In the genomic region with DNA sequence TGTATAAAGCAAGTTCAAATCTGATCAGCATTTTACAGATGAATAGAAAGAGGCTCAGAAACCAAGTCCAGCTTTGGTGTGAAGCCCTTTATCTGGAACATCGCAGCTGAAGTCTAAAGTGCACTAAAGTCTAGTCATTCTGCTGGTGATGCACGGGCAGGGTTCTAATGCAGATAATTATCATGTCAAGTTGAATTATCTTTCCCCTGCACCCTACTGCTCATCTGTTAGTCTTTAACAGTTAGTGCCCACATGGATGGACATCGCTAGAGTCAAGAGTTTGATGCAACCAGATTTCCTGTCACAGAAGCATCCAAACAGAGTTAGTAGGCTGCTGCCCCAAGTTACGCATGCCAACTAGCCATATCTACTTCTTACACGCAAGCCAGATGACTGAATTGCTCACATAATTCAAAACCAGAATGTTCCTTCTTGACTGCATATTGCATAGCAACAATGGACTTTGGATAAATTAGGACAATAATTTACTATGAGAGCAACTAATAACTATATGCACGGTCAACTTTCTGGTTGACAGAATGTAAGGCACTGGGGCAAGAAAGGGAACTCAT, we compare ENCODE assay signal across 9 cellular contexts. TPM values are rescaled to one million over a fixed set of nuclear protein-coding genes. Genes with fewer than 3 reads are reported as not detected.
DNase-seq lines count a peak whose midpoint lies in the region; ATAC-seq, FAIRE-seq and TF ChIP-seq lines count a peak whose summit lies in the region.
"Had no signal": no experiment of that assay in that cellular context is flagged by ENCODE, and none has a peak within 500 bp of the region (broad histone marks: within the 10 kb centered on the region; RNA-seq: fewer than 3 reads in every experiment).

No MANE protein-coding gene starts in this region.

- TF ChIP-seq EP300 in HepG2 (IDR thresholded peaks at IDR 0.05; ENCODE audit: low read depth in 2 of 2, low read length in 2 of 2) (no peak), HepG2 (CRISPR knock-in tag; IDR thresholded peaks at IDR 0.05; ENCODE audit: borderline replicate concordance) (no peak)

- intact Hi-C loops in HepG2 (cut with micrococcal nuclease; ENCODE audit: unreplicated experiment) = loop anchor here (5.0 kb wide), 1 partner anchor 107 kb away; the partner anchor contains the start of gene POLR1E
- intact Hi-C loops in right lobe of liver (cut with DNase I) = no loop called here
- intact Hi-C loops in activated B cell treated with CpG ODN at 0.5 μM for 24 hours (cut with micrococcal nuclease) = loop anchor here (1.0 to 10.0 kb wide), 5 partner anchors 107 to 1189 kb away; partner anchors contain the start of genes EXOSC3, RNF38 and SLC25A51
- intact Hi-C loops in heart left ventricle (cut with DNase I) = loop anchor here in 7 of 10 donors (5.0 to 10.0 kb wide), 7 partner anchors 58 to 208 kb away; partner anchors contain the start of genes TRMT10B (in 2 of the 7), ZBTB5 (in 2 of the 7), DCAF10 (in 1 of the 7) and FRMPD1 (in 1 of the 7)

- peak overlapping the region; percentile 79 for H3K4me2 ChIP-seq in HepG2 (ENCODE audit: low read depth, low read length)

- H3K4me3 ChIP-seq in HepG2 (replicated peaks in 1 of 3; ENCODE audit: insufficient read depth in 1 of 3, low read depth in 2 of 3, low read length in 3 of 3) (peak overlapping the region in 2 of 3 experiments; percentile 35 to 57; a peak in 2 of 6 replicates), right lobe of liver (no peak overlapping the region), heart left ventricle (peak overlapping the region in 2 of 12 donors; percentile 18 to 20)

- 33% methylated on average over 5 of the region's 6 CpGs for WGBS in HepG2 (ENCODE audit: low lambda C conversion rate)
- WGBS in right lobe of liver (ENCODE audit: insufficient coverage, low coverage, low lambda C conversion rate, missing lambda C conversion rate) = 74% methylated on average over 6 of the region's 6 CpGs
- WGBS in heart left ventricle, 4 donors = 90 to 95% (median 91%) methylated on average over 6 of the region's 6 CpGs

- H3K79me2 ChIP-seq in HepG2 (ENCODE audit: insufficient read depth, low read length) = peaks cover 35% of the 10 kb centered on the region

- H3K27me3 ChIP-seq in HepG2 (ENCODE audit: control insufficient read depth in 1 of 2, insufficient read depth in 2 of 2, low read length in 2 of 2) = no peaks in the 10 kb centered on the region; a peak in 1 of 5 replicates
- H3K27me3 ChIP-seq in right lobe of liver = no peaks in the 10 kb centered on the region
- H3K27me3 ChIP-seq in heart left ventricle = peaks cover 0 to 6% (median 0%) of the 10 kb centered on the region in 9 donors
- H3K27me3 ChIP-seq: SJSA1 had no signal

- CTCF ChIA-PET in HepG2 (lab: Yijun Ruan, JAX; ENCODE audit: low intra/inter-chr PET ratio, low total read pairs) = interaction anchor here (0.7 kb wide), 1 partner anchor 112 kb away, joined by 3 read pairs; no protein-coding TSS in a partner anchor
- CTCF ChIA-PET in activated B cell treated with CpG ODN at 0.5 μM for 24 hours (lab: Charles Lee) = interaction anchor here (0.6 to 1.4 kb wide), 3 partner anchors 9 to 1175 kb away, joined by 3 read pairs; no protein-coding TSS in a partner anchor

- peaks cover 15% of the 10 kb centered on the region for H3K36me3 Mint-ChIP-seq in activated B cell treated with CpG ODN at 0.5 μM for 24 hours (ENCODE audit: low read depth)

- no peak for ATAC-seq in HepG2
- no peak for ATAC-seq in right lobe of liver
- no peak for ATAC-seq in activated B cell treated with CpG ODN at 0.5 μM for 24 hours (ENCODE audit: low read depth)
- ATAC-seq in heart left ventricle = no peak
- no peak for ATAC-seq in GM21737 (IDR thresholded peaks at IDR 0.05; ENCODE audit: unreplicated experiment)

- no peak for TF ChIP-seq RAD21 in HepG2 (CRISPR knock-in tag; IDR thresholded peaks at IDR 0.05)

- peak overlapping the region; percentile 33 for H2AFZ ChIP-seq in HepG2 (ENCODE audit: low read length)

- peaks cover 47% of the 10 kb centered on the region for H3K4me1 Mint-ChIP-seq in activated B cell treated with CpG ODN at 0.5 μM for 24 hours

- TF ChIP-seq POLR2A in HepG2 (IDR thresholded peaks at IDR 0.05; ENCODE audit: insufficient read depth in 1 of 2, low read depth in 2 of 2, low read length in 2 of 2) = no peak
- no peak for TF ChIP-seq POLR2A in right lobe of liver (IDR thresholded peaks at IDR 0.05)
- TF ChIP-seq POLR2A in heart left ventricle (IDR thresholded peaks at IDR 0.05) = no peak

- no peak for FAIRE-seq in HepG2 (lab: Jason Lieb, UNC)

- H3K36me3 ChIP-seq in HepG2 (replicated peaks in 1 of 2; ENCODE audit: control insufficient read depth in 1 of 2, insufficient read depth in 2 of 2, low read length in 2 of 2) = peaks cover 0 to 9% of the 10 kb centered on the region in 2 experiments; a peak in 1 of 5 replicates
- H3K36me3 ChIP-seq in right lobe of liver = no peaks in the 10 kb centered on the region
- peaks cover 0 to 8% (median under 1%) of the 10 kb centered on the region in 9 donors for H3K36me3 ChIP-seq in heart left ventricle
- H3K36me3 ChIP-seq: SJSA1 had no signal

- BruUV-seq in HepG2 (replicated peaks; lab: Mats Ljungman, UMichigan) = no TSS peak

- H4K20me1 ChIP-seq in HepG2 (ENCODE audit: insufficient read depth, low read length) = peaks cover 20% of the 10 kb centered on the region

- no peak for TF ChIP-seq CTCF in HepG2 (CRISPR knock-in tag; IDR thresholded peaks at IDR 0.05)
- TF ChIP-seq CTCF in right lobe of liver (IDR thresholded peaks at IDR 0.05) = no peak
- no peak for TF ChIP-seq CTCF in activated B cell treated with CpG ODN at 0.5 μM for 24 hours (IDR thresholded peaks at IDR 0.05)
- TF ChIP-seq CTCF in heart left ventricle (IDR thresholded peaks at IDR 0.05) = no peak

- in situ Hi-C loops in HepG2 (cut with HindIII; ENCODE audit: extremely low pct_ligation_motif_present, low pct_unique_long_range_greater_than_20kb) = loop anchor here (5.0 kb wide), 1 partner anchor 112 kb away; no protein-coding TSS in a partner anchor

- H3K9ac ChIP-seq in HepG2 (ENCODE audit: insufficient read depth, low read depth, low read length) = no peak overlapping the region

- no peak overlapping the region for H3K27ac Mint-ChIP-seq in activated B cell treated with CpG ODN at 0.5 μM for 24 hours

- H3K4me1 ChIP-seq in HepG2 (ENCODE audit: insufficient read depth, low read length) (peaks cover 56% of the 10 kb centered on the region), right lobe of liver (peaks cover 0 to 21% (median 0%) of the 10 kb centered on the region in 4 donors), heart left ventricle (peaks cover 0 to 35% (median 16%) of the 10 kb centered on the region in 12 donors)
- H3K4me1 ChIP-seq: SJSA1 had no signal

- POLR2A ChIA-PET in HepG2 (lab: Yijun Ruan, JAX) = interaction anchor here (2.6 kb wide), 1 partner anchor 109 kb away, joined by 14 read pairs; the partner anchor contains the start of gene POLR1E
- POLR2A ChIA-PET in activated B cell treated with CpG ODN at 0.5 μM for 24 hours (lab: Charles Lee) = interaction anchor here (0.6 to 0.7 kb wide), 2 partner anchors 57 to 343 kb away, joined by 3 to 4 read pairs; no protein-coding TSS in a partner anchor

- H3K9me3 Mint-ChIP-seq in activated B cell treated with CpG ODN at 0.5 μM for 24 hours = no peaks in the 10 kb centered on the region

- no peak overlapping the region for H3K27ac ChIP-seq in HepG2 (ENCODE audit: extremely low read length, insufficient read depth, low read length)
- no peak overlapping the region for H3K27ac ChIP-seq in right lobe of liver
- H3K27ac ChIP-seq in heart left ventricle = no peak overlapping the region
- H3K27ac ChIP-seq: SJSA1 had no signal

- peak overlapping the region; percentile 55 for H3K4me3 Mint-ChIP-seq in activated B cell treated with CpG ODN at 0.5 μM for 24 hours

- H3K9me3 ChIP-seq in HepG2 (ENCODE audit: low read length) = no peaks in the 10 kb centered on the region
- H3K9me3 ChIP-seq in right lobe of liver = no peaks in the 10 kb centered on the region
- H3K9me3 ChIP-seq in heart left ventricle = no peaks in the 10 kb centered on the region
- H3K9me3 ChIP-seq: SJSA1 had no signal

- DNase-seq in HepG2 (ENCODE audit: low spot score) (no peak), right lobe of liver (no peak), activated B cell treated with CpG ODN at 0.5 μM for 24 hours (no peak), kidney tubule cell (ENCODE audit: low spot score) (peak; percentile 4), HT-29 (ENCODE audit: low spot score) (no peak), HK-2 (ENCODE audit: unreplicated experiment) (no peak), heart left ventricle (no peak)

- H3K27me3 Mint-ChIP-seq in activated B cell treated with CpG ODN at 0.5 μM for 24 hours = peaks cover 8% of the 10 kb centered on the region

RNA-seq across cellular contexts. Expression of gene TOMM5, which starts 1.6 kb away (rescaled TPM):
- total RNA-seq in HepG2 (2016; rRNA removed; fragmentation: Illumina TruSeq; extraction: Trizol) (315 and 450 TPM in 2 replicates), right lobe of liver (10 to 100 TPM; 30.9 to 58.9 (median 32.9) TPM), activated B cell treated with CpG ODN at 0.5 μM for 24 hours (77.8 and 80.3 TPM in 2 replicates), heart left ventricle (10 to 100 TPM; 39.7 to 64.2 (median 50.3) TPM)
- 334 and 476 TPM in 2 replicates for total RNA-seq in HepG2 (2016; cell fraction: cytosol; rRNA removed; fragmentation: Illumina TruSeq; extraction: Trizol; ENCODE audit: low read depth)
- total RNA-seq in HepG2 (2016; cell fraction: insoluble cytoplasmic fraction; rRNA removed; fragmentation: Illumina TruSeq; extraction: Trizol) = 329 and 454 TPM in 2 replicates
- 488 and 569 TPM in 2 replicates for total RNA-seq in HepG2 (2016; cell fraction: membrane; rRNA removed; fragmentation: Illumina TruSeq; extraction: Trizol)
- total RNA-seq in HepG2 (2016; cell fraction: nucleus; rRNA removed; fragmentation: Illumina TruSeq; extraction: Trizol) = 130 and 141 TPM in 2 replicates
- polyA plus RNA-seq in HepG2 (2011; rRNA removed) (118 and 147 TPM in 2 replicates), heart left ventricle (100 to 1,000 TPM; 103 to 139 TPM)
- polyA plus RNA-seq in HepG2 (2011; cell fraction: cytosol; rRNA removed) = 109 and 124 TPM in 2 replicates
- polyA plus RNA-seq in HepG2 (2011; cell fraction: nucleus; rRNA removed) = 34.8 and 41.8 TPM in 2 replicates
- polyA plus RNA-seq in HepG2 (2012) = 189 and 190 TPM in 2 replicates
- 411 and 656 TPM in 2 replicates for polyA plus RNA-seq in HepG2 (2016; cell fraction: cytosol; fragmentation: Illumina TruSeq; extraction: Trizol; ENCODE audit: low read depth)
- polyA plus RNA-seq in HepG2 (2016; cell fraction: insoluble cytoplasmic fraction; fragmentation: Illumina TruSeq; extraction: Trizol; ENCODE audit: low read depth) = 469 and 494 TPM in 2 replicates
- 498 and 625 TPM in 2 replicates for polyA plus RNA-seq in HepG2 (2016; cell fraction: membrane; fragmentation: Illumina TruSeq; extraction: Trizol; ENCODE audit: low read depth)
- polyA plus RNA-seq in HepG2 (2016; cell fraction: nucleus; fragmentation: Illumina TruSeq; extraction: Trizol; ENCODE audit: insufficient read depth, low read depth) = 217 and 226 TPM in 2 replicates
- 41.8 and 84.4 TPM in 2 replicates for polyA minus RNA-seq in HepG2 (2011; rRNA and poly(A)+ RNA removed; ENCODE audit: low replicate concordance)
- 42.7 and 47.2 TPM in 2 replicates for polyA minus RNA-seq in HepG2 (2011; cell fraction: cytosol; rRNA and poly(A)+ RNA removed)
- polyA minus RNA-seq in HepG2 (2011; cell fraction: nucleus; rRNA and poly(A)+ RNA removed) = 49.7 and 51.6 TPM in 2 replicates
- 215 and 224 TPM in 2 replicates for total RNA-seq in HT-29 (2014; rRNA removed; shearing (Covaris generic))

RNA-seq across cellular contexts. Expression of gene FBXO10, which starts 17.8 kb away (rescaled TPM):
- 2.8 and 3.1 TPM in 2 replicates for total RNA-seq in HepG2 (2016; rRNA removed; fragmentation: Illumina TruSeq; extraction: Trizol)
- total RNA-seq in HepG2 (2016; cell fraction: cytosol; rRNA removed; fragmentation: Illumina TruSeq; extraction: Trizol; ENCODE audit: low read depth) = 0.40 and 0.79 TPM in 2 replicates
- total RNA-seq in HepG2 (2016; cell fraction: insoluble cytoplasmic fraction; rRNA removed; fragmentation: Illumina TruSeq; extraction: Trizol) = 2.1 and 3.1 TPM in 2 replicates
- 2.4 and 3.0 TPM in 2 replicates for total RNA-seq in HepG2 (2016; cell fraction: membrane; rRNA removed; fragmentation: Illumina TruSeq; extraction: Trizol)
- total RNA-seq in HepG2 (2016; cell fraction: nucleus; rRNA removed; fragmentation: Illumina TruSeq; extraction: Trizol) = 2.2 and 4.2 TPM in 2 replicates
- polyA plus RNA-seq in HepG2 (2011; rRNA removed) = 5.1 and 6.4 TPM in 2 replicates
- polyA plus RNA-seq in HepG2 (2011; cell fraction: cytosol; rRNA removed) = 4.6 TPM in 2 replicates
- polyA plus RNA-seq in HepG2 (2011; cell fraction: nucleus; rRNA removed) = 6.9 and 7.0 TPM in 2 replicates
- 3.9 and 4.0 TPM in 2 replicates for polyA plus RNA-seq in HepG2 (2012)
- polyA plus RNA-seq in HepG2 (2016; cell fraction: cytosol; fragmentation: Illumina TruSeq; extraction: Trizol; ENCODE audit: low read depth) = 0.60 and 0.61 TPM in 2 replicates
- 1.8 and 2.1 TPM in 2 replicates for polyA plus RNA-seq in HepG2 (2016; cell fraction: insoluble cytoplasmic fraction; fragmentation: Illumina TruSeq; extraction: Trizol; ENCODE audit: low read depth)
- polyA plus RNA-seq in HepG2 (2016; cell fraction: membrane; fragmentation: Illumina TruSeq; extraction: Trizol; ENCODE audit: low read depth) = 1.00 and 1.6 TPM in 2 replicates
- polyA plus RNA-seq in HepG2 (2016; cell fraction: nucleus; fragmentation: Illumina TruSeq; extraction: Trizol; ENCODE audit: insufficient read depth, low read depth) = 5.1 TPM in 2 replicates
- polyA minus RNA-seq in HepG2 (2011; rRNA and poly(A)+ RNA removed; ENCODE audit: low replicate concordance) = 3.1 and 11.6 TPM in 2 replicates
- polyA minus RNA-seq in HepG2 (2011; cell fraction: cytosol; rRNA and poly(A)+ RNA removed) = 4.1 and 4.5 TPM in 2 replicates
- polyA minus RNA-seq in HepG2 (2011; cell fraction: nucleus; rRNA and poly(A)+ RNA removed) = 4.4 and 6.2 TPM in 2 replicates
- 1 to 10 TPM; 2.5 to 5.9 (median 4.0) TPM for total RNA-seq in right lobe of liver
- total RNA-seq in activated B cell treated with CpG ODN at 0.5 μM for 24 hours = 29.8 and 39.4 TPM in 2 replicates
- total RNA-seq in HT-29 (2014; rRNA removed; shearing (Covaris generic)) = 3.4 and 7.4 TPM in 2 replicates
- 1 to 10 TPM; 5.5 to 9.8 (median 7.3) TPM for total RNA-seq in heart left ventricle
- 1 to 10 TPM; 2.4 to 6.0 TPM for polyA plus RNA-seq in heart left ventricle

RNA-seq across cellular contexts. Expression of gene FRMPD1, which starts 56.8 kb away (rescaled TPM):
- total RNA-seq in HepG2 (2016; rRNA removed; fragmentation: Illumina TruSeq; extraction: Trizol) (not detected in 2 replicates), right lobe of liver (under 1 TPM; 0.10 to 0.74 (median 0.51) TPM), activated B cell treated with CpG ODN at 0.5 μM for 24 hours (0.07 TPM in 1 of 2 replicates, not detected in the other), heart left ventricle (1 to 10 TPM in 5 of 9 donors, under 1 TPM in 4; 0.59 to 1.9 (median 1.0) TPM)
- total RNA-seq in HepG2 (2016; cell fraction: cytosol; rRNA removed; fragmentation: Illumina TruSeq; extraction: Trizol; ENCODE audit: low read depth) = not detected in 2 replicates
- not detected in 2 replicates for total RNA-seq in HepG2 (2016; cell fraction: insoluble cytoplasmic fraction; rRNA removed; fragmentation: Illumina TruSeq; extraction: Trizol)
- total RNA-seq in HepG2 (2016; cell fraction: membrane; rRNA removed; fragmentation: Illumina TruSeq; extraction: Trizol) = not detected in 2 replicates
- total RNA-seq in HepG2 (2016; cell fraction: nucleus; rRNA removed; fragmentation: Illumina TruSeq; extraction: Trizol) = not detected in 2 replicates
- polyA plus RNA-seq in HepG2 (2011; rRNA removed) (not detected in 2 replicates), heart left ventricle (under 1 TPM; 0.03 to 0.30 TPM)
- polyA plus RNA-seq in HepG2 (2011; cell fraction: cytosol; rRNA removed) = not detected in 2 replicates
- polyA plus RNA-seq in HepG2 (2011; cell fraction: nucleus; rRNA removed) = not detected in 2 replicates
- not detected in 2 replicates for polyA plus RNA-seq in HepG2 (2012)
- polyA plus RNA-seq in HepG2 (2016; cell fraction: cytosol; fragmentation: Illumina TruSeq; extraction: Trizol; ENCODE audit: low read depth) = not detected in 2 replicates
- not detected in 2 replicates for polyA plus RNA-seq in HepG2 (2016; cell fraction: insoluble cytoplasmic fraction; fragmentation: Illumina TruSeq; extraction: Trizol; ENCODE audit: low read depth)
- polyA plus RNA-seq in HepG2 (2016; cell fraction: membrane; fragmentation: Illumina TruSeq; extraction: Trizol; ENCODE audit: low read depth) = not detected in 2 replicates
- polyA plus RNA-seq in HepG2 (2016; cell fraction: nucleus; fragmentation: Illumina TruSeq; extraction: Trizol; ENCODE audit: insufficient read depth, low read depth) = not detected in 2 replicates
- polyA minus RNA-seq in HepG2 (2011; rRNA and poly(A)+ RNA removed; ENCODE audit: low replicate concordance) = 0.04 TPM in 1 of 2 replicates, not detected in the other
- not detected in 2 replicates for polyA minus RNA-seq in HepG2 (2011; cell fraction: cytosol; rRNA and poly(A)+ RNA removed)
- not detected in 2 replicates for polyA minus RNA-seq in HepG2 (2011; cell fraction: nucleus; rRNA and poly(A)+ RNA removed)
- total RNA-seq in HT-29 (2014; rRNA removed; shearing (Covaris generic)) = not detected in 2 replicates
- total RNA-seq: SJSA1 had no signal

Comparison
In these comparisons a context has a peak if more than half of its experiments do, and no peak if none do; other contexts are left out.
1. H3K4me3 ChIP-seq: peak in HepG2 (2 of 3); none in right lobe of liver (0 of 3).
2. intact Hi-C loops: an anchor here in HepG2 (5.0 kb wide), activated B cell treated with CpG ODN at 0.5 μM for 24 hours (1.0 to 10.0 kb wide) and heart left ventricle (5.0 to 10.0 kb wide); none called in right lobe of liver.